Comparison of ENCODE assay signal across 8 cellular contexts in the genomic region with DNA sequence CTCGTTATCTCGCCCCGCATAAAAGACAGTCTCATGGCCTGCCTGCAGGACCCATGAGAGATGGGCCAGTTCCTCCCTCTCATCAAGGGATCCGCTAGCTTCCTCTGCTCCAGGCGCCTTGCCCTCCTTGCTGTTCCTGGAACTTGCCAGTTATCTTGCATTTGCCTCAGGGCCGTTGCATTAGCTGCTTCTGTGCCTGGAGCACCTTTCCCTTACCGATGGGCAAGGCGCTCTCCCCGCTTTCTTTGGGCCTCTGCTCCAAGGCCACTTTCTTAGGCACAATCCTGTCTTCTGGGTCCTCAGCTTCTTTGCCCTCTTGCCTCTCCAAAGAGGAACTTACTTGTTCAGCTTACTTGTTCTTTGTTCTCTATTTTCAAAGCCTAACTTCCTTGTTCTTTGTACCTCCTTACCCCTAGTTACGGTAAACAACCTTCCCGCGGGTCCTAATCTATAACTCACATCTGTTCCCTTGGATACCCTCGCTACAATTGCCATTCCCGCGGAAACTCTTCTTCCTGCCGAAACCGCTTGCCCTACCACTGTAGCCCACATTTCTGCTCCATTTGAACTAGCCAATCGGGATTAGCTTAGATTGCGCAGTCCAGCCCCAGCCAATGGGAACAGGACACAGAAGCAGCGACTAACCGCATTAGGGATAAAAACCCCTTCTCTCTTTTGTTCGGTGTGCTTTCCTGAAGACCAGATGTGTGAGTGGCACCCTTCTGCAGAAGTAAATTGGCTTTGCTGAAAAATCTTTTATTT. TPM values are rescaled to one million over a fixed set of nuclear protein-coding genes. Genes with fewer than 3 reads are reported as not detected.
A peak's percentile ranks its signal among the peaks of the same experiment; 100 is the strongest.
DNase-seq lines count a peak whose midpoint lies in the region; ATAC-seq lines count a peak whose summit lies in the region.

No MANE protein-coding gene starts in this region.

- peak overlapping the region; percentile 88 to 90 for H3K4me3 Mint-ChIP-seq in activated T-cell treated with anti-CD3 and anti-CD28 coated beads, Interleukin-2, amount 50 U/mL, for 72 hours

- H3K36me3 Mint-ChIP-seq in activated T-cell treated with anti-CD3 and anti-CD28 coated beads, Interleukin-2, amount 50 U/mL, for 72 hours (ENCODE audit: insufficient read depth in 2 of 2), result peaks cover 0 to 4% of the 10 kb centered on the region in 2 donors

- H3K9me3 ChIP-seq in BLaER1 treated with 17β-estradiol and CSF1 and Interleukin-3, amounts not matched to agents 10 nM and 100 nM (replicated peaks in 1 of 11), result peaks cover 0 to 10% (median 0%) of the 10 kb centered on the region in 11 experiments; a peak in 3 of 22 replicates
- no peaks in the 10 kb centered on the region for H3K9me3 ChIP-seq in stomach smooth muscle (ENCODE audit: control insufficient read depth in 2 of 2, low read length in 2 of 2)

- peaks cover 0 to 9% (median 0%) of the 10 kb centered on the region in 11 experiments; a peak in 2 of 22 replicates for H3K27me3 ChIP-seq in BLaER1 treated with 17β-estradiol and CSF1 and Interleukin-3, amounts not matched to agents 10 nM and 100 nM
- H3K27me3 ChIP-seq in stomach smooth muscle (ENCODE audit: control insufficient read depth in 1 of 2, insufficient read depth in 2 of 2, low read length in 2 of 2), result no peaks in the 10 kb centered on the region

- peak overlapping the region; percentile 77 to 93 (median 87) for H3K4me2 ChIP-seq in BLaER1 treated with 17β-estradiol and CSF1 and Interleukin-3, amounts not matched to agents 10 nM and 100 nM

- peak overlapping the region; percentile 50 to 97 (median 93); a peak in 21 of 22 replicates for H3K9ac ChIP-seq in BLaER1 treated with 17β-estradiol and CSF1 and Interleukin-3, amounts not matched to agents 10 nM and 100 nM
- H3K9ac ChIP-seq in stomach smooth muscle (ENCODE audit: low read length in 2 of 2), result peak overlapping the region in 1 of 2 donors; percentile 42

- H3K27ac ChIP-seq in BLaER1 treated with 17β-estradiol and CSF1 and Interleukin-3, amounts not matched to agents 10 nM and 100 nM, result peak overlapping the region; percentile 52 to 97 (median 86); a peak in 20 of 22 replicates
- H3K27ac ChIP-seq in stomach smooth muscle (ENCODE audit: low read length), result no peak overlapping the region

- peaks cover 35 to 40% (median 36%) of the 10 kb centered on the region in 11 experiments; a peak in 20 of 22 replicates for H4K20me1 ChIP-seq in BLaER1 treated with 17β-estradiol and CSF1 and Interleukin-3, amounts not matched to agents 10 nM and 100 nM

- H3K4me1 Mint-ChIP-seq in activated T-cell treated with anti-CD3 and anti-CD28 coated beads, Interleukin-2, amount 50 U/mL, for 72 hours (ENCODE audit: low read depth), result peaks cover 50% of the 10 kb centered on the region

- H3K9me3 Mint-ChIP-seq in activated T-cell treated with anti-CD3 and anti-CD28 coated beads, Interleukin-2, amount 50 U/mL, for 72 hours, result no peaks in the 10 kb centered on the region

- no peak for ATAC-seq in activated T-cell treated with anti-CD3 and anti-CD28 coated beads, Interleukin-2, amount 50 U/mL, for 72 hours (replicated peaks in 1 of 2)
- no peak for ATAC-seq in HG03565 (IDR thresholded peaks at IDR 0.05; ENCODE audit: unreplicated experiment)

- H3K4me3 ChIP-seq in BLaER1 treated with 17β-estradiol and CSF1 and Interleukin-3, amounts not matched to agents 10 nM and 100 nM, result peak overlapping the region; percentile 73 to 99 (median 96); a peak in 19 of 20 replicates
- H3K4me3 ChIP-seq in Jurkat, Clone E6-1 (ENCODE audit: low read length), result peak overlapping the region; percentile 35
- peak overlapping the region; percentile 34 to 61 for H3K4me3 ChIP-seq in stomach smooth muscle (ENCODE audit: low read length in 2 of 2)

- peaks cover 19% of the 10 kb centered on the region for H3K27me3 Mint-ChIP-seq in activated T-cell treated with anti-CD3 and anti-CD28 coated beads, Interleukin-2, amount 50 U/mL, for 72 hours (ENCODE audit: low read depth)

- peaks cover 38 to 88% (median 52%) of the 10 kb centered on the region in 10 experiments for H3K4me1 ChIP-seq in BLaER1 treated with 17β-estradiol and CSF1 and Interleukin-3, amounts not matched to agents 10 nM and 100 nM
- peaks cover 26% of the 10 kb centered on the region for H3K4me1 ChIP-seq in stomach smooth muscle (ENCODE audit: control insufficient read depth, insufficient read depth, low read length)

- H3K27ac Mint-ChIP-seq in activated T-cell treated with anti-CD3 and anti-CD28 coated beads, Interleukin-2, amount 50 U/mL, for 72 hours, result peak overlapping the region; percentile 43

- peaks cover 22 to 32% (median 28%) of the 10 kb centered on the region in 11 experiments for H3K36me3 ChIP-seq in BLaER1 treated with 17β-estradiol and CSF1 and Interleukin-3, amounts not matched to agents 10 nM and 100 nM
- H3K36me3 ChIP-seq in stomach smooth muscle (ENCODE audit: control insufficient read depth in 2 of 2, insufficient read depth in 2 of 2, low read length in 2 of 2), result peaks cover 8 to 10% of the 10 kb centered on the region in 2 donors

- no peak for DNase-seq in Jurkat, Clone E6-1 (ENCODE audit: low read depth, low spot score)
- no peak for DNase-seq in activated T-cell treated with anti-CD3 and anti-CD28 coated beads, Interleukin-2, amount 50 U/mL, for 72 hours
- DNase-seq in kidney tubule cell (ENCODE audit: low spot score) (peak; percentile 40), NCI-H345 (lab: John Stamatoyannopoulos, UW) (no peak)
- DNase-seq in activated effector memory CD4-positive, alpha-beta T cell treated with Interleukin-2 at 50 U/mL for 16 hours, result no peak

RNA-seq across cellular contexts. Expression of gene NSFL1C, which starts 0.9 kb away (rescaled TPM):
- polyA plus RNA-seq in Jurkat, Clone E6-1 (2012; ENCODE audit: insufficient read depth, insufficient read length), result 126 TPM
- total RNA-seq in activated T-cell treated with anti-CD3 and anti-CD28 coated beads, Interleukin-2, amount 50 U/mL, for 72 hours, result 10 to 100 TPM; 57.9 to 75.4 TPM

RNA-seq across cellular contexts. Expression of gene SIRPB2, which starts 23.7 kb away (rescaled TPM):
- polyA plus RNA-seq in Jurkat, Clone E6-1 (2012; ENCODE audit: insufficient read depth, insufficient read length), result not detected
- not detected for total RNA-seq in activated T-cell treated with anti-CD3 and anti-CD28 coated beads, Interleukin-2, amount 50 U/mL, for 72 hours

Comparison
In these comparisons a context has a peak if more than half of its experiments do, and no peak if none do; other contexts are left out.
1. H3K4me3 ChIP-seq: peak in every context shown above with its lines; median percentile 96 in BLaER1 treated with 17β-estradiol and CSF1 and Interleukin-3, amounts not matched to agents 10 nM and 100 nM; 48 in stomach smooth muscle; 35 in Jurkat, Clone E6-1.